Comparison of ENCODE assay signal across 1 cellular context in genomic region chr20:17940447-17940971, GRCh38.
A peak's percentile ranks its signal among the peaks of the same experiment; 100 is the strongest.
TF ChIP-seq lines count a peak whose summit lies in the region.

No MANE protein-coding gene starts in this region.

TF ChIP-seq in HCT116, 20 proteins besides CTCF, POLR2A, EP300 and RAD21:
- TF ChIP-seq ZBTB33 (IDR thresholded peaks at IDR 0.05; ENCODE audit: extremely low read depth, insufficient replicate concordance, low read length) (no peak), POLR2AphosphoS5 (IDR thresholded peaks at IDR 0.05; ENCODE audit: low read depth, low read length) (peak; percentile 43), ELF1 (IDR thresholded peaks at IDR 0.05; ENCODE audit: borderline replicate concordance, low read depth) (no peak), EZH2 (IDR thresholded peaks at IDR 0.05) (no peak), ATF3 (IDR thresholded peaks at IDR 0.05) (no peak), EZH2phosphoT487 (IDR thresholded peaks at IDR 0.05; ENCODE audit: borderline replicate concordance) (no peak), EGR1 (IDR thresholded peaks at IDR 0.05; ENCODE audit: low read depth) (0 out of 2 replicates have a peak, but pooled peaks have one; percentile 9), SIN3A (IDR thresholded peaks at IDR 0.05; ENCODE audit: low read depth) (0 out of 2 replicates have a peak, but pooled peaks have one; percentile 35)
